ENCODE assay signal across 3 cellular contexts in genomic region chr1:73635021-73635420, GRCh38.
TF ChIP-seq lines count a peak whose summit lies in the region.

No MANE protein-coding gene starts in this region.

TF ChIP-seq in SK-N-SH, 30 proteins besides CTCF, POLR2A, EP300 and RAD21 (continued from another document):
- TF ChIP-seq, protein P1, sequence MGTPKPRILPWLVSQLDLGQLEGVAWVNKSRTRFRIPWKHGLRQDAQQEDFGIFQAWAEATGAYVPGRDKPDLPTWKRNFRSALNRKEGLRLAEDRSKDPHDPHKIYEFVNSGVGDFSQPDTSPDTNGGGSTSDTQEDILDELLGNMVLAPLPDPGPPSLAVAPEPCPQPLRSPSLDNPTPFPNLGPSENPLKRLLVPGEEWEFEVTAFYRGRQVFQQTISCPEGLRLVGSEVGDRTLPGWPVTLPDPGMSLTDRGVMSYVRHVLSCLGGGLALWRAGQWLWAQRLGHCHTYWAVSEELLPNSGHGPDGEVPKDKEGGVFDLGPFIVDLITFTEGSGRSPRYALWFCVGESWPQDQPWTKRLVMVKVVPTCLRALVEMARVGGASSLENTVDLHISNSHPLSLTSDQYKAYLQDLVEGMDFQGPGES (IDR thresholded peaks at IDR 0.05; ENCODE audit: low read depth, low read length): no peak
- TF ChIP-seq, protein P2, sequence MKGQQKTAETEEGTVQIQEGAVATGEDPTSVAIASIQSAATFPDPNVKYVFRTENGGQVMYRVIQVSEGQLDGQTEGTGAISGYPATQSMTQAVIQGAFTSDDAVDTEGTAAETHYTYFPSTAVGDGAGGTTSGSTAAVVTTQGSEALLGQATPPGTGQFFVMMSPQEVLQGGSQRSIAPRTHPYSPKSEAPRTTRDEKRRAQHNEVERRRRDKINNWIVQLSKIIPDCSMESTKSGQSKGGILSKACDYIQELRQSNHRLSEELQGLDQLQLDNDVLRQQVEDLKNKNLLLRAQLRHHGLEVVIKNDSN (IDR thresholded peaks at IDR 0.05; ENCODE audit: borderline replicate concordance, low read depth): no peak
- TF ChIP-seq RFX5 (IDR thresholded peaks at IDR 0.05; ENCODE audit: low read length) (no peak), YY1 (IDR thresholded peaks at IDR 0.05; ENCODE audit: low read depth) (no peak), POLR2AphosphoS5 (IDR thresholded peaks at IDR 0.05; ENCODE audit: low read depth, low read length) (no peak), TEAD4 (IDR thresholded peaks at IDR 0.05; ENCODE audit: borderline replicate concordance, insufficient read depth) (no peak), PBX3 (IDR thresholded peaks at IDR 0.05) (no peak), ELF1 (IDR thresholded peaks at IDR 0.05) (no peak), EZH2phosphoT487 (IDR thresholded peaks at IDR 0.05; ENCODE audit: borderline replicate concordance, low read depth) (no peak), SMC3 (IDR thresholded peaks at IDR 0.05; ENCODE audit: low read depth, low read length) (no peak), MAX (IDR thresholded peaks at IDR 0.05; ENCODE audit: low read depth) (no peak), FOXJ3 (CRISPR knock-in tag; IDR thresholded peaks at IDR 0.05) (no peak), USF2 (IDR thresholded peaks at IDR 0.05; ENCODE audit: borderline replicate concordance, low read depth, low read length) (no peak), SIN3A (IDR thresholded peaks at IDR 0.05; ENCODE audit: borderline replicate concordance, low read depth, low read length) (no peak)

TF ChIP-seq in SK-N-SH treated with all-trans-retinoic acid at 6 μM for 48 hours, 23 proteins besides CTCF, POLR2A, EP300 and RAD21 (continued from another document):
- TF ChIP-seq, protein P3, sequence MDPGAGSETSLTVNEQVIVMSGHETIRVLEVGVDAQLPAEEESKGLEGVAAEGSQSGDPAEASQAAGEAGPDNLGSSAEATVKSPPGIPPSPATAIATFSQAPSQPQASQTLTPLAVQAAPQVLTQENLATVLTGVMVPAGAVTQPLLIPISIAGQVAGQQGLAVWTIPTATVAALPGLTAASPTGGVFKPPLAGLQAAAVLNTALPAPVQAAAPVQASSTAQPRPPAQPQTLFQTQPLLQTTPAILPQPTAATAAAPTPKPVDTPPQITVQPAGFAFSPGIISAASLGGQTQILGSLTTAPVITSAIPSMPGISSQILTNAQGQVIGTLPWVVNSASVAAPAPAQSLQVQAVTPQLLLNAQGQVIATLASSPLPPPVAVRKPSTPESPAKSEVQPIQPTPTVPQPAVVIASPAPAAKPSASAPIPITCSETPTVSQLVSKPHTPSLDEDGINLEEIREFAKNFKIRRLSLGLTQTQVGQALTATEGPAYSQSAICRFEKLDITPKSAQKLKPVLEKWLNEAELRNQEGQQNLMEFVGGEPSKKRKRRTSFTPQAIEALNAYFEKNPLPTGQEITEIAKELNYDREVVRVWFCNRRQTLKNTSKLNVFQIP (CRISPR knock-in tag; IDR thresholded peaks at IDR 0.05; ENCODE audit: borderline replicate concordance, low read depth): no peak
- TF ChIP-seq ZC3H10 (CRISPR knock-in tag; IDR thresholded peaks at IDR 0.05) (no peak), ZNF565 (CRISPR knock-in tag; conservative IDR thresholded peaks at IDR 0.05; ENCODE audit: low read depth) (no peak), CSDC2 (CRISPR knock-in tag; IDR thresholded peaks at IDR 0.05) (no peak), ZFP3 (CRISPR knock-in tag; IDR thresholded peaks at IDR 0.05) (no peak), TSHZ2 (CRISPR knock-in tag; IDR thresholded peaks at IDR 0.05) (no peak), CREB5 (CRISPR knock-in tag; IDR thresholded peaks at IDR 0.05; ENCODE audit: low read depth) (no peak), SNAI2 (CRISPR knock-in tag; IDR thresholded peaks at IDR 0.05) (no peak)

TF ChIP-seq in endothelial cell of umbilical vein, 7 proteins besides CTCF, POLR2A, EP300 and RAD21 (continued from another document):
- no peak for TF ChIP-seq GATA2 (IDR thresholded peaks at IDR 0.05; ENCODE audit: insufficient read depth, insufficient read length, low read depth, low read length)
- TF ChIP-seq MYC (IDR thresholded peaks at IDR 0.05; ENCODE audit: low read depth, low read length): no peak
